Comparison of ENCODE assay signal across 14 cellular contexts in the genomic region with DNA sequence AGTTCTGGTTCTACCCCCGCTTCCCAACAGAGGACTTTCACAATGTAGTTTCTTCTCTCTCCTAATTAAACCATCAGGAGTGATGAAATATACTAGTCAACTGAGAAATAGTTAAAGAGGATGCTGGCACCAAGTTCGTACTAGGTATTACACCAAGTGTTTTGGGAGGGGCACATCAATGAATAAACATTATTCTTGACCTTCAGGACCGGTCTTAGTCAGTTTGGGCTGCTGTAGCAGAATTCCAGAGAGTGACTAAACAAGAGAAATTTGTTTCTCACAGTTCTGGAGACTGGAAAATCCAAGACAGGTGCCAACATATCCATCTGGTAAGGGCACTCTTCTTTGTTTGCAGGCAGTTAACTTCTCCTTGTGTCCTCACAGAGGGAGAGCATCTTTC.
DNase-seq lines count a peak whose midpoint lies in the region; ATAC-seq, FAIRE-seq and TF ChIP-seq lines count a peak whose summit lies in the region.
"Had no signal": no experiment of that assay in that cellular context is flagged by ENCODE, and none has a peak within 500 bp of the region (broad histone marks: within the 10 kb centered on the region; RNA-seq: fewer than 3 reads in every experiment).

No MANE protein-coding gene starts in this region.

- peaks cover 7% of the 10 kb centered on the region for H3K4me1 ChIP-seq in neural progenitor cell
- H3K4me1 ChIP-seq: Caco-2 had no signal

- H2AFZ ChIP-seq in neural progenitor cell (replicated peaks), result no peak overlapping the region

- H3K27ac ChIP-seq in neural progenitor cell, result no peak overlapping the region

- TF ChIP-seq CTCF in D721Med (IDR thresholded peaks at IDR 0.05; ENCODE audit: insufficient read depth, missing control alignments), result no peak
- no peak for TF ChIP-seq CTCF in neural progenitor cell (IDR thresholded peaks at IDR 0.05)

- no peaks in the 10 kb centered on the region for H3K27me3 Mint-ChIP-seq in neural progenitor cell (ENCODE audit: insufficient read depth, low read depth)

- DNase-seq in D721Med (ENCODE audit: insufficient read length, low spot score), result no peak
- DNase-seq in MG63, result peak; percentile 43
- peak; percentile 28 for DNase-seq in dedifferentiated amniotic fluid mesenchymal stem cell (ENCODE audit: extremely low spot score)
- peak; percentile 34 for DNase-seq in neural progenitor cell (ENCODE audit: low spot score)
- DNase-seq in activated naive CD4-positive, alpha-beta T cell treated with Interleukin-2 at 50 U/mL for 16 hours, result no peak
- DNase-seq in kidney glomerular epithelial cell (lab: John Stamatoyannopoulos, UW), result no peak
- DNase-seq in amygdala (lab: John Stamatoyannopoulos, UW), result no peak
- DNase-seq: AML-193, Caco-2, H9, NCI-H1417 treated with DMSO at 0.1 percent for 48 hours, NCI-H1930 had no signal

- no peaks in the 10 kb centered on the region for H3K36me3 Mint-ChIP-seq in neural progenitor cell
- H3K36me3 Mint-ChIP-seq: CD14-positive monocyte had no signal

- H3K4me3 Mint-ChIP-seq in neural progenitor cell, result no peak overlapping the region
- H3K4me3 Mint-ChIP-seq: CD14-positive monocyte, H9 had no signal

- H3K79me2 ChIP-seq in neural progenitor cell (ENCODE audit: low read depth), result no peaks in the 10 kb centered on the region

- H3K27ac Mint-ChIP-seq in neural progenitor cell, result no peak overlapping the region
- H3K27ac Mint-ChIP-seq: CD14-positive monocyte, H9 had no signal

- no peak overlapping the region for H3K9ac ChIP-seq in neural progenitor cell

- H3K27me3 ChIP-seq in MG63 (no peaks in the 10 kb centered on the region), neural progenitor cell (no peaks in the 10 kb centered on the region)

- H3F3A ChIP-seq in neural progenitor cell (ENCODE audit: low read depth), result no peaks in the 10 kb centered on the region

- no peaks in the 10 kb centered on the region for H3K4me1 Mint-ChIP-seq in neural progenitor cell
- H3K4me1 Mint-ChIP-seq: CD14-positive monocyte had no signal

- no peaks in the 10 kb centered on the region for H3K9me3 Mint-ChIP-seq in neural progenitor cell
- H3K9me3 Mint-ChIP-seq: H9 had no signal

- no peak for ATAC-seq in HG02623 (IDR thresholded peaks at IDR 0.05; ENCODE audit: unreplicated experiment)

- H3K4me2 ChIP-seq in neural progenitor cell, result no peak overlapping the region

- H3K4me3 ChIP-seq in MG63, result no peak overlapping the region
- no peak overlapping the region for H3K4me3 ChIP-seq in neural progenitor cell

- no peaks in the 10 kb centered on the region for H4K20me1 ChIP-seq in neural progenitor cell (ENCODE audit: low read depth)

- no peaks in the 10 kb centered on the region for H3K9me3 ChIP-seq in MG63
- no peaks in the 10 kb centered on the region for H3K9me3 ChIP-seq in neural progenitor cell (ENCODE audit: low read depth)
- H3K9me3 ChIP-seq: Caco-2 had no signal

- FAIRE-seq in D721Med (lab: Jason Lieb, UNC), result peak; percentile 46

- H3K36me3 ChIP-seq in MG63 (no peaks in the 10 kb centered on the region), neural progenitor cell (no peaks in the 10 kb centered on the region)

Comparison
In these comparisons a context has a peak if more than half of its experiments do, and no peak if none do; other contexts are left out.
1. DNase-seq: peak in MG63 (single experiment), dedifferentiated amniotic fluid mesenchymal stem cell (single experiment) and neural progenitor cell (single experiment); none in D721Med (single experiment), activated naive CD4-positive, alpha-beta T cell treated with Interleukin-2 at 50 U/mL for 16 hours (single experiment), kidney glomerular epithelial cell (single experiment) and amygdala (0 of 56).